In genomic region chr3:126703512-126704493, GRCh38 we compare ENCODE assay signal across 8 cellular contexts. TPM values are rescaled to one million over a fixed set of nuclear protein-coding genes. Genes with fewer than 3 reads are reported as not detected.
A peak's percentile ranks its signal among the peaks of the same experiment; 100 is the strongest.
DNase-seq lines count a peak whose midpoint lies in the region; ATAC-seq, FAIRE-seq and TF ChIP-seq lines count a peak whose summit lies in the region.

A gene with protein sequence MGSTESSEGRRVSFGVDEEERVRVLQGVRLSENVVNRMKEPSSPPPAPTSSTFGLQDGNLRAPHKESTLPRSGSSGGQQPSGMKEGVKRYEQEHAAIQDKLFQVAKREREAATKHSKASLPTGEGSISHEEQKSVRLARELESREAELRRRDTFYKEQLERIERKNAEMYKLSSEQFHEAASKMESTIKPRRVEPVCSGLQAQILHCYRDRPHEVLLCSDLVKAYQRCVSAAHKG (plus strand): TSS chr3:126704240. CDS start chr3:126704313, 73 bp downstream.

- H3K4me1 ChIP-seq in right atrium auricular region (peaks cover 0 to 12% of the 10 kb centered on the region in 2 donors), psoas muscle (peaks cover 10% of the 10 kb centered on the region)

- peak within 1 kb of the TSS in 1 of 2 donors; percentile 50 for H3K27ac ChIP-seq in right atrium auricular region
- no peak within 1 kb of the TSS for H3K27ac ChIP-seq in psoas muscle

- H3K9me3 Mint-ChIP-seq in T-helper 2 cell treated with Interferon-gamma antibody and Interleukin-4, amounts not matched to agents 5 μg/mL and 100 μg/mL, for 36 hours = no peaks in the 10 kb centered on the region

- H3K4me3 ChIP-seq in right atrium auricular region (peak within 1 kb of the TSS; percentile 80 to 97), psoas muscle (peak within 1 kb of the TSS; percentile 80)

- TF ChIP-seq CTCF in right atrium auricular region (IDR thresholded peaks at IDR 0.05) (no peak), psoas muscle (IDR thresholded peaks at IDR 0.05) (peak; percentile 10)

- peaks cover 34% of the 10 kb centered on the region for H3K27me3 Mint-ChIP-seq in T-helper 2 cell treated with Interferon-gamma antibody and Interleukin-4, amounts not matched to agents 5 μg/mL and 100 μg/mL, for 36 hours (ENCODE audit: low read depth)

- peak within 1 kb of the TSS; percentile 75 for H3K27ac Mint-ChIP-seq in T-helper 2 cell treated with Interferon-gamma antibody and Interleukin-4, amounts not matched to agents 5 μg/mL and 100 μg/mL, for 36 hours

- H3K36me3 ChIP-seq in right atrium auricular region (no peaks in the 10 kb centered on the region), psoas muscle (ENCODE audit: insufficient read depth in 1 of 2, low read depth in 1 of 2) (no peaks in the 10 kb centered on the region)

- intact Hi-C loops in psoas muscle (cut with DNase I) = no loop called here

- peaks cover 13% of the 10 kb centered on the region for H3K4me1 Mint-ChIP-seq in T-helper 2 cell treated with Interferon-gamma antibody and Interleukin-4, amounts not matched to agents 5 μg/mL and 100 μg/mL, for 36 hours (ENCODE audit: low read depth)

- H3K9me3 ChIP-seq in right atrium auricular region = peaks cover 0 to 4% of the 10 kb centered on the region in 2 donors
- H3K9me3 ChIP-seq in psoas muscle = no peaks in the 10 kb centered on the region

- WGBS in psoas muscle, 3 donors = 2 to 3% (median 2%) methylated on average over 48 to 69 of the region's 69 CpGs

- ATAC-seq in HG02938 (IDR thresholded peaks at IDR 0.05; ENCODE audit: unreplicated experiment) (peak; percentile 95), psoas muscle (peak; percentile 99 to 100 (median 99))

- H3K36me3 Mint-ChIP-seq in T-helper 2 cell treated with Interferon-gamma antibody and Interleukin-4, amounts not matched to agents 5 μg/mL and 100 μg/mL, for 36 hours (ENCODE audit: low read depth) = peaks cover 3% of the 10 kb centered on the region

- H3K4me3 Mint-ChIP-seq in T-helper 2 cell treated with Interferon-gamma antibody and Interleukin-4, amounts not matched to agents 5 μg/mL and 100 μg/mL, for 36 hours = peak within 1 kb of the TSS; percentile 94

- DNase-seq in NCI-H1694 treated with DMSO at 0.1 percent for 48 hours (lab: John Stamatoyannopoulos, UW) (peak; percentile 90), anterior cingulate cortex (lab: John Stamatoyannopoulos, UW) (peak; percentile 69 to 96 (median 91)), right atrium auricular region (ENCODE audit: low spot score) (peak; percentile 97), psoas muscle (peak; percentile 95 to 98), urothelium cell line (ENCODE audit: low spot score) (peak; percentile 99)
- peak; percentile 94 for DNase-seq in T-helper 2 cell treated with Interferon-gamma antibody and Interleukin-4, amounts not matched to agents 5 μg/mL and 100 μg/mL, for 36 hours (ENCODE audit: low spot score)

- peak; percentile 96 for FAIRE-seq in urothelium cell line (lab: Jason Lieb, UNC)

- H3K27me3 ChIP-seq in right atrium auricular region (no peaks in the 10 kb centered on the region), psoas muscle (ENCODE audit: insufficient read depth in 3 of 3, low read length in 2 of 3) (peaks cover 0 to 8% (median 1%) of the 10 kb centered on the region in 3 donors)

- TF ChIP-seq POLR2A in GM15510 (IDR thresholded peaks at IDR 0.05; ENCODE audit: borderline replicate concordance, extremely low read depth, insufficient read length) = peak; percentile 14

RNA-seq across cellular contexts. Expression of the gene that starts here (rescaled TPM):
- total RNA-seq in right atrium auricular region (10 to 100 TPM in 1 of 2 donors, 1 to 10 TPM in 1; 8.4 to 10.9 TPM), psoas muscle (1 to 10 TPM; 2.4 to 3.5 (median 2.9) TPM)
- 10 to 100 TPM in 1 of 3 donors, 1 to 10 TPM in 2; 3.8 to 13.8 (median 4.8) TPM for polyA plus RNA-seq in psoas muscle
